In genomic region chr17:33785281-33785680, GRCh38 we compare ENCODE assay signal across 7 cellular contexts.
"Had no signal": no experiment of that assay in that cellular context is flagged by ENCODE, and none has a peak within 500 bp of the region (broad histone marks: within the 10 kb centered on the region; RNA-seq: fewer than 3 reads in every experiment).

No MANE protein-coding gene starts in this region.

- H3K9ac ChIP-seq: KMS-11 had no signal

- FAIRE-seq: HepG2, HTR-8/SVneo had no signal

- H3K27ac ChIP-seq: HL-60, KMS-11 had no signal

- H3K4me2 ChIP-seq: KMS-11 had no signal

- ATAC-seq: HepG2 had no signal

- DNase-seq: IMR-90, KBM-7, KG1 had no signal
